ENCODE assay signal across 23 cellular contexts in the genomic region with DNA sequence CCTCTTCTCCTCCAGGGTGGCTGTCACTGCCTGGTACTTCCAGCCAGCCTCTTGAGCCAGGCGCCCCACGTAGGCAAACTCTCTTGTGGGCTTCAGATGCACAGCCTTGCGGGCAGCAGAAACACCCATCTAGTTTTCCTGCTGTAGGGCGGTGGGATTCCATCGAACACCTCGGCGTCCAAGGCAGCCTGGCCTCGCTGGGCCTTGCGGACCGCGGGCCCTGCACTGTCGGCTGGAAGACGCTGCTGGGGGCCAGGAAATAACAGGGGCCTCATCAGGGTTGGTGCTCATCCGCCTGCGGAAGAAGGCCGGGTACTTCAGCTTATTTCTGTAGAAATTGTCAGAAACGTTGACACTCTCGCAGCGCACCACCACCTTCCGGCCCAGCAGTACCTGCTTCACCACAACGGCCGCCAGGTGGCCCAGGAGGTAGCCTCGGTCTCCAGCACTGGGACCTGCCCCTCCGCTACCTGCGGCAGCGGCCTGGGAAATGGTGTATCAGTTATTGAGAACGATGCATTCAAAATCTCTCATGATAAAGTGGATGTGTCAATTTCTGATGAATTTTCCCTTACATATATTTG.
DNase-seq lines count a peak whose midpoint lies in the region; ATAC-seq and TF ChIP-seq lines count a peak whose summit lies in the region.
"Had no signal": no experiment of that assay in that cellular context is flagged by ENCODE, and none has a peak within 500 bp of the region (broad histone marks: within the 10 kb centered on the region; RNA-seq: fewer than 3 reads in every experiment).

No MANE protein-coding gene starts in this region.

- peaks cover 4% of the 10 kb centered on the region; the same call in 1 of the 2 replicates for H3K27me3 Mint-ChIP-seq in H9 (ENCODE audit: low read depth)
- H3K27me3 Mint-ChIP-seq: activated naive CD8-positive, alpha-beta T cell treated with anti-CD3 and anti-CD28 coated beads, Interleukin-2, amount 50 U/mL, for 24 hours; B cell had no signal

- H3K4me1 ChIP-seq in H9 (ENCODE audit: insufficient read depth, low read length) (no peaks in the 10 kb centered on the region), Panc1 (ENCODE audit: control insufficient read depth, insufficient read depth, low read length) (no peaks in the 10 kb centered on the region), testis (no peaks in the 10 kb centered on the region)

- no peaks in the 10 kb centered on the region for H3K79me2 ChIP-seq in H9 (ENCODE audit: insufficient read depth, low read length)

- H3K4me3 ChIP-seq in Panc1 (ENCODE audit: low read depth in 2 of 2, low read length in 2 of 2) (no peak overlapping the region), testis (peak overlapping the region; percentile 16 to 46)
- H3K4me3 ChIP-seq: lower lobe of right lung, MG63, skin epidermis had no signal

- no peak overlapping the region for H3K14ac ChIP-seq in H9 (ENCODE audit: insufficient read depth, low read length)

- peak overlapping the region in 1 of 3 experiments; percentile 88; a peak in 1 of 7 replicates for H3K27ac Mint-ChIP-seq in H9
- H3K27ac Mint-ChIP-seq: activated naive CD8-positive, alpha-beta T cell treated with anti-CD3 and anti-CD28 coated beads, Interleukin-2, amount 50 U/mL, for 24 hours; immature natural killer cell; T-helper 1 cell treated with Interleukin-12 subunit alpha and Interleukin-12 subunit beta and Interleukin-4 antibody, amounts not matched to agents 30 μg/mL and 1 μg/mL, for 36 hours had no signal

- H4K91ac ChIP-seq in H9 (ENCODE audit: insufficient read length, low read depth, low read length) = no peak overlapping the region

- CTCF ChIA-PET in Panc1 (lab: Charles Lee) = no interaction called here

- no TSS peak for BruUV-seq in Panc1 (replicated peaks; lab: Mats Ljungman, UMichigan)

- H4K5ac ChIP-seq in H9 (ENCODE audit: insufficient read length, low read depth, low read length) = no peak overlapping the region

- no peak overlapping the region for H3K4me3 Mint-ChIP-seq in H9
- H3K4me3 Mint-ChIP-seq: activated naive CD8-positive, alpha-beta T cell treated with anti-CD3 and anti-CD28 coated beads, Interleukin-2, amount 50 U/mL, for 24 hours; B cell; immature natural killer cell; T-helper 1 cell treated with Interleukin-12 subunit alpha and Interleukin-12 subunit beta and Interleukin-4 antibody, amounts not matched to agents 30 μg/mL and 1 μg/mL, for 36 hours had no signal

- no peak overlapping the region for H3K4me2 ChIP-seq in H9 (ENCODE audit: insufficient read depth, insufficient read length, low read length)

- H3K36me3 Mint-ChIP-seq in H9 (ENCODE audit: insufficient read depth in 1 of 3, low read depth in 3 of 3) = no peaks in the 10 kb centered on the region
- H3K36me3 Mint-ChIP-seq: immature natural killer cell had no signal

- peak; percentile 82 for DNase-seq in H9
- no peak for DNase-seq in Panc1 (ENCODE audit: low read depth, low spot score)
- DNase-seq in iPS-NIHi11 (ENCODE audit: low spot score) = peak; percentile 65
- DNase-seq in testis = peak; percentile 49
- no peak for DNase-seq in activated CD4-positive, alpha-beta T cell treated with anti-CD3 and anti-CD28 coated beads for 1 hour
- DNase-seq in NCI-H2196 (lab: John Stamatoyannopoulos, UW; ENCODE audit: unreplicated experiment) = no peak
- DNase-seq: activated CD4-positive, CD25-positive, alpha-beta regulatory T cell; activated CD8-positive, alpha-beta memory T cell treated with anti-CD3 and anti-CD28 coated beads for 24 hours; activated naive CD8-positive, alpha-beta T cell treated with anti-CD3 and anti-CD28 coated beads, Interleukin-2, amount 50 U/mL, for 24 hours; dermis blood vessel endothelial cell; DMS 273 treated with DMSO at 0.1 percent for 48 hours; GDM1; immature natural killer cell; lower lobe of right lung; MG63; NCI-H187 treated with DMSO at 0.1 percent for 48 hours; posterior cingulate gyrus; stimulated activated CD4-positive, alpha-beta T cell treated with anti-CD3 and anti-CD28 coated beads, Interleukin-4, amount 100 ng/mL, for 1 hour had no signal

- no peak overlapping the region for H2BK15ac ChIP-seq in H9 (ENCODE audit: low read depth, low read length)

- H3K4ac ChIP-seq in H9 (ENCODE audit: low read depth, low read length) = no peak overlapping the region

- H3K23me2 ChIP-seq in H9 (ENCODE audit: insufficient read length, low read depth, low read length, poor library complexity, severe bottlenecking) = no peaks in the 10 kb centered on the region

- H3K18ac ChIP-seq in H9 (ENCODE audit: insufficient read length, low read depth, low read length) = no peak overlapping the region

- POLR2A ChIA-PET in Panc1 (lab: Charles Lee) = no interaction called here

- WGBS in H9 (ENCODE audit: extremely low coverage, insufficient read length, low lambda C conversion rate) = no CpG with 5 or more reads among the region's 27 CpGs
- 41 to 66% methylated on average over 27 of the region's 27 CpGs for WGBS in testis, 2 donors

- H3K9ac ChIP-seq in H9 (ENCODE audit: extremely low read depth, insufficient read length, low read length) = no peak overlapping the region

- H3K9me3 ChIP-seq in H9 (ENCODE audit: control insufficient read depth, low read depth, low read length) (no peaks in the 10 kb centered on the region), Panc1 (ENCODE audit: control insufficient read depth, insufficient read depth, low read depth, low read length) (no peaks in the 10 kb centered on the region), testis (no peaks in the 10 kb centered on the region)
- H3K9me3 ChIP-seq: lower lobe of right lung, MG63 had no signal

- intact Hi-C loops in Panc1 (cut with micrococcal nuclease; ENCODE audit: unreplicated experiment) (no loop called here), testis (cut with DNase I; ENCODE audit: low total_unique reads) (no loop called here)

- H3K9me3 Mint-ChIP-seq in H9 = no peaks in the 10 kb centered on the region; a peak in 1 of 5 replicates
- H3K9me3 Mint-ChIP-seq: T-helper 1 cell treated with Interleukin-12 subunit alpha and Interleukin-12 subunit beta and Interleukin-4 antibody, amounts not matched to agents 30 μg/mL and 1 μg/mL, for 36 hours had no signal

- H3K27ac ChIP-seq in H9 (ENCODE audit: insufficient read length, low read depth, low read length) (no peak overlapping the region), Panc1 (ENCODE audit: low read length) (no peak overlapping the region), testis (no peak overlapping the region)
- H3K27ac ChIP-seq: lower lobe of right lung, skin epidermis had no signal

- no peak overlapping the region for H2BK12ac ChIP-seq in H9 (ENCODE audit: insufficient read length, low read depth, low read length)

- no peak overlapping the region for H2AFZ ChIP-seq in H9 (ENCODE audit: low read length)

- H3K36me3 ChIP-seq in Panc1 (ENCODE audit: control insufficient read depth, insufficient read depth, low read length) = no peaks in the 10 kb centered on the region
- no peaks in the 10 kb centered on the region for H3K36me3 ChIP-seq in testis (ENCODE audit: low read depth, missing control alignments)
- H3K36me3 ChIP-seq: lower lobe of right lung, MG63 had no signal

- H2BK5ac ChIP-seq in H9 (ENCODE audit: insufficient read length, low read length) = no peak overlapping the region

- no peak overlapping the region for H3K56ac ChIP-seq in H9 (ENCODE audit: insufficient read length, low read depth, low read length)

- H3T11ph ChIP-seq in H9 (ENCODE audit: low read length) = no peak overlapping the region

- in situ Hi-C loops in Panc1 (cut with HindIII; ENCODE audit: low pct_unique_long_range_greater_than_20kb, low sequenced_read_pairs) = no loop called here

- TF ChIP-seq CTCF in H9 (conservative IDR thresholded peaks at IDR 0.05) (peak; percentile 89), Panc1 (IDR thresholded peaks at IDR 0.05) (peak; percentile 37), testis (IDR thresholded peaks at IDR 0.05) (no peak)

- peaks cover 2% of the 10 kb centered on the region for H4K20me1 ChIP-seq in H9 (ENCODE audit: control insufficient read depth, insufficient read depth, insufficient read length)

- no peak for TF ChIP-seq POLR2A in testis (IDR thresholded peaks at IDR 0.05)

- H3K79me1 ChIP-seq in H9 (ENCODE audit: insufficient read depth, low read depth, low read length, poor library complexity, severe bottlenecking) = no peaks in the 10 kb centered on the region

- H2AK5ac ChIP-seq in H9 (ENCODE audit: insufficient read length, low read length) = no peak overlapping the region

- H3K23ac ChIP-seq in H9 (ENCODE audit: insufficient read length, low read depth, low read length) = no peak overlapping the region

- H2BK120ac ChIP-seq in H9 (ENCODE audit: low read depth, low read length, poor library complexity, severe bottlenecking) = no peak overlapping the region

- H2BK20ac ChIP-seq in H9 (ENCODE audit: low read depth, low read length, poor library complexity, severe bottlenecking) = no peak overlapping the region

- no peak overlapping the region for H4K8ac ChIP-seq in H9 (replicated peaks; ENCODE audit: insufficient read length, low read depth, low read length)

- H3K4me1 Mint-ChIP-seq in H9 = peaks cover 4 to 5% of the 10 kb centered on the region in 2 experiments; a peak in 3 of 4 replicates
- H3K4me1 Mint-ChIP-seq: immature natural killer cell had no signal

- H3K27me3 ChIP-seq in H9 (ENCODE audit: insufficient read depth, low read length) (no peaks in the 10 kb centered on the region), Panc1 (ENCODE audit: control insufficient read depth, insufficient read depth, low read length) (no peaks in the 10 kb centered on the region), testis (no peaks in the 10 kb centered on the region)
- H3K27me3 ChIP-seq: MG63 had no signal

- ATAC-seq in Panc1 (no peak), GM19452 (IDR thresholded peaks at IDR 0.05; ENCODE audit: unreplicated experiment) (no peak)
- ATAC-seq: activated naive CD8-positive, alpha-beta T cell treated with anti-CD3 and anti-CD28 coated beads, Interleukin-2, amount 50 U/mL, for 24 hours; esophagus mucosa; lower lobe of right lung had no signal

Comparison
In these comparisons a context has a peak if more than half of its experiments do, and no peak if none do; other contexts are left out.
1. DNase-seq: peak in H9 (single experiment), iPS-NIHi11 (single experiment) and testis (single experiment); none in Panc1 (single experiment), activated CD4-positive, alpha-beta T cell treated with anti-CD3 and anti-CD28 coated beads for 1 hour (single experiment) and NCI-H2196 (single experiment).
2. CTCF ChIP-seq: peak in H9 (single experiment) and Panc1 (single experiment); none in testis (0 of 3).
3. H3K4me3 ChIP-seq: peak in testis (2 of 2); none in Panc1 (0 of 2).